Comparison of ENCODE assay signal across 1 cellular context in the genomic region with DNA sequence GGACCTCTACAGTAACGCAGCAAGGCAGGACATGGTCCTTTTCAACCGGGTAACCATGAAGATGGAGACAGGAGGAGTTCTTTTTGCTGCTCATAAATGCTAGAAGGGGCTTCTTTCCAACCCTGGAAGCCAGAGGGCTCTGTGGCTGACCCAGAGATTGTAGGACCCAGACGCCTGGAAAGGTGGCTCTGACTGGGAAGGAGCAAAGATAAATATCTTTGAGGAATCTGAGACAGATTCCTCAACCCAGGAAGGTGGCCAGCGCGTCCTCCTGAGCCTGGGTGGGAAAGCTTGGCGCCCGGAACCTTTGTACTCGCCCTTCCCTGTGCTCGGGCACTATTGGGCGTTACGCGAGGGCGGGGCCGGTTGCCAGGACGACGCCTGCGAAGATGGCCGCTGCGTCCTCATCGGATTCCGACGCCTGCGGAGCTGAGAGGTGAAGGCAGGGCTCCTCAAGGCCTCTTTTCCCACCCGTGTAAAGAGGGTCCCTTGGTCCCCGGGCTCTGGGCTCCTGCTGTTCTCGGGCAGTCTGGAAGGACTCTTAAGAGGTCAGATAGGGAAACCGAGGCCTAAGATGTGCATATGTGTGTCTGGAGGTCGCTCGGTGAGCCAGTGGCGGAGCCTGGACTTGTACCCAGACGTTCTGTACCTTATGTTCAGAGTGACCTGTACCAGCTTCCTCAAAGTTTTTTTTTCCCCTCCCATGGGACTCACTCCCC.
TF ChIP-seq lines count a peak whose summit lies in the region.

A gene (plus strand): TSS at position 365 of the 719 bp plus-strand sequence. CDS start 25 bp downstream, at position 390.

TF ChIP-seq in HepG2, 621 proteins besides CTCF, POLR2A, EP300 and RAD21 (continued from another document and continues in another):
- TF ChIP-seq KLF9 (CRISPR knock-in tag; IDR thresholded peaks at IDR 0.05; ENCODE audit: low read depth) (no peak), SRY (CRISPR knock-in tag; IDR thresholded peaks at IDR 0.05) (peak; percentile 67; the same call in 1 of the 2 replicates), ZMYM2 (CRISPR knock-in tag; IDR thresholded peaks at IDR 0.05) (0 out of 2 replicates have a peak, but pooled peaks have one; percentile 36), NFYB (CRISPR knock-in tag; IDR thresholded peaks at IDR 0.05) (no peak; the same call in 1 of the 2 replicates), WIZ (CRISPR knock-in tag; IDR thresholded peaks at IDR 0.05) (no peak), ZNF138 (CRISPR knock-in tag; IDR thresholded peaks at IDR 0.05; ENCODE audit: low read depth) (peak; percentile 72; the same call in 1 of the 2 replicates), ZNF839 (CRISPR knock-in tag; IDR thresholded peaks at IDR 0.05; ENCODE audit: borderline replicate concordance) (no peak), KAT8 (CRISPR knock-in tag; IDR thresholded peaks at IDR 0.05) (peak; percentile 93), ZNF317 (CRISPR knock-in tag; IDR thresholded peaks at IDR 0.05) (peak; percentile 60; the same call in 1 of the 2 replicates), ZNF160 (CRISPR knock-in tag; IDR thresholded peaks at IDR 0.05) (0 out of 2 replicates have a peak, but pooled peaks have one; percentile 59), TBL1XR1 (IDR thresholded peaks at IDR 0.05; ENCODE audit: borderline replicate concordance, low read length, partially characterized antibody) (peak; percentile 20), SKI (IDR thresholded peaks at IDR 0.05; ENCODE audit: partially characterized antibody) (no peak), ZNF224 (CRISPR knock-in tag; IDR thresholded peaks at IDR 0.05) (no peak; the same call in 1 of the 2 replicates), FOXA1 (IDR thresholded peaks at IDR 0.05) (no peak), FOXA1 (CRISPR knock-in tag; IDR thresholded peaks at IDR 0.05) (peak; percentile 38), REPIN1 (CRISPR knock-in tag; IDR thresholded peaks at IDR 0.05; ENCODE audit: borderline replicate concordance, low read depth) (peak; percentile 57; the same call in 1 of the 2 replicates), ZNF547 (CRISPR knock-in tag; IDR thresholded peaks at IDR 0.05) (no peak), SPEN (CRISPR knock-in tag; IDR thresholded peaks at IDR 0.05; ENCODE audit: low read depth) (peak; percentile 88), DNMT3B (CRISPR knock-in tag; conservative IDR thresholded peaks at IDR 0.05) (0 out of 2 replicates have a peak, but pooled peaks have one; percentile 75), HDAC1 (CRISPR knock-in tag; IDR thresholded peaks at IDR 0.05) (peak; percentile 93), HCFC1 (IDR thresholded peaks at IDR 0.05; ENCODE audit: low read depth, low read length) (peak; percentile 71), MAZ (IDR thresholded peaks at IDR 0.05; ENCODE audit: borderline replicate concordance, low read depth, low read length) (0 out of 2 replicates have a peak, but pooled peaks have one; percentile 54), MAZ (CRISPR knock-in tag; IDR thresholded peaks at IDR 0.05; ENCODE audit: low read depth) (peak; percentile 85)
- TF ChIP-seq, protein P1, sequence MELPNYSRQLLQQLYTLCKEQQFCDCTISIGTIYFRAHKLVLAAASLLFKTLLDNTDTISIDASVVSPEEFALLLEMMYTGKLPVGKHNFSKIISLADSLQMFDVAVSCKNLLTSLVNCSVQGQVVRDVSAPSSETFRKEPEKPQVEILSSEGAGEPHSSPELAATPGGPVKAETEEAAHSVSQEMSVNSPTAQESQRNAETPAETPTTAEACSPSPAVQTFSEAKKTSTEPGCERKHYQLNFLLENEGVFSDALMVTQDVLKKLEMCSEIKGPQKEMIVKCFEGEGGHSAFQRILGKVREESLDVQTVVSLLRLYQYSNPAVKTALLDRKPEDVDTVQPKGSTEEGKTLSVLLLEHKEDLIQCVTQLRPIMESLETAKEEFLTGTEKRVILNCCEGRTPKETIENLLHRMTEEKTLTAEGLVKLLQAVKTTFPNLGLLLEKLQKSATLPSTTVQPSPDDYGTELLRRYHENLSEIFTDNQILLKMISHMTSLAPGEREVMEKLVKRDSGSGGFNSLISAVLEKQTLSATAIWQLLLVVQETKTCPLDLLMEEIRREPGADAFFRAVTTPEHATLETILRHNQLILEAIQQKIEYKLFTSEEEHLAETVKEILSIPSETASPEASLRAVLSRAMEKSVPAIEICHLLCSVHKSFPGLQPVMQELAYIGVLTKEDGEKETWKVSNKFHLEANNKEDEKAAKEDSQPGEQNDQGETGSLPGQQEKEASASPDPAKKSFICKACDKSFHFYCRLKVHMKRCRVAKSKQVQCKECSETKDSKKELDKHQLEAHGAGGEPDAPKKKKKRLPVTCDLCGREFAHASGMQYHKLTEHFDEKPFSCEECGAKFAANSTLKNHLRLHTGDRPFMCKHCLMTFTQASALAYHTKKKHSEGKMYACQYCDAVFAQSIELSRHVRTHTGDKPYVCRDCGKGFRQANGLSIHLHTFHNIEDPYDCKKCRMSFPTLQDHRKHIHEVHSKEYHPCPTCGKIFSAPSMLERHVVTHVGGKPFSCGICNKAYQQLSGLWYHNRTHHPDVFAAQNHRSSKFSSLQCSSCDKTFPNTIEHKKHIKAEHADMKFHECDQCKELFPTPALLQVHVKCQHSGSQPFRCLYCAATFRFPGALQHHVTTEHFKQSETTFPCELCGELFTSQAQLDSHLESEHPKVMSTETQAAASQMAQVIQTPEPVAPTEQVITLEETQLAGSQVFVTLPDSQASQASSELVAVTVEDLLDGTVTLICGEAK (IDR thresholded peaks at IDR 0.05) = peak; percentile 32; the same call in 1 of the 2 replicates
- TF ChIP-seq, protein P1 (CRISPR knock-in tag; IDR thresholded peaks at IDR 0.05) = peak; percentile 72; the same call in 1 of the 2 replicates
- TF ChIP-seq, protein P2, sequence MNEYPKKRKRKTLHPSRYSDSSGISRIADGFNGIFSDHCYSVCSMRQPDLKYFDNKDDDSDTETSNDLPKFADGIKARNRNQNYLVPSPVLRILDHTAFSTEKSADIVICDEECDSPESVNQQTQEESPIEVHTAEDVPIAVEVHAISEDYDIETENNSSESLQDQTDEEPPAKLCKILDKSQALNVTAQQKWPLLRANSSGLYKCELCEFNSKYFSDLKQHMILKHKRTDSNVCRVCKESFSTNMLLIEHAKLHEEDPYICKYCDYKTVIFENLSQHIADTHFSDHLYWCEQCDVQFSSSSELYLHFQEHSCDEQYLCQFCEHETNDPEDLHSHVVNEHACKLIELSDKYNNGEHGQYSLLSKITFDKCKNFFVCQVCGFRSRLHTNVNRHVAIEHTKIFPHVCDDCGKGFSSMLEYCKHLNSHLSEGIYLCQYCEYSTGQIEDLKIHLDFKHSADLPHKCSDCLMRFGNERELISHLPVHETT (CRISPR knock-in tag; conservative IDR thresholded peaks at IDR 0.05) = peak; percentile 61; the same call in 1 of the 2 replicates
- TF ChIP-seq, protein P3, sequence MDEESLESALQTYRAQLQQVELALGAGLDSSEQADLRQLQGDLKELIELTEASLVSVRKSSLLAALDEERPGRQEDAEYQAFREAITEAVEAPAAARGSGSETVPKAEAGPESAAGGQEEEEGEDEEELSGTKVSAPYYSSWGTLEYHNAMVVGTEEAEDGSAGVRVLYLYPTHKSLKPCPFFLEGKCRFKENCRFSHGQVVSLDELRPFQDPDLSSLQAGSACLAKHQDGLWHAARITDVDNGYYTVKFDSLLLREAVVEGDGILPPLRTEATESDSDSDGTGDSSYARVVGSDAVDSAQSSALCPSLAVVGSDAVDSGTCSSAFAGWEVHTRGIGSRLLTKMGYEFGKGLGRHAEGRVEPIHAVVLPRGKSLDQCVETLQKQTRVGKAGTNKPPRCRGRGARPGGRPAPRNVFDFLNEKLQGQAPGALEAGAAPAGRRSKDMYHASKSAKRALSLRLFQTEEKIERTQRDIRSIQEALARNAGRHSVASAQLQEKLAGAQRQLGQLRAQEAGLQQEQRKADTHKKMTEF (CRISPR knock-in tag; IDR thresholded peaks at IDR 0.05) = peak; percentile 72; the same call in 1 of the 2 replicates
- TF ChIP-seq, protein P4, sequence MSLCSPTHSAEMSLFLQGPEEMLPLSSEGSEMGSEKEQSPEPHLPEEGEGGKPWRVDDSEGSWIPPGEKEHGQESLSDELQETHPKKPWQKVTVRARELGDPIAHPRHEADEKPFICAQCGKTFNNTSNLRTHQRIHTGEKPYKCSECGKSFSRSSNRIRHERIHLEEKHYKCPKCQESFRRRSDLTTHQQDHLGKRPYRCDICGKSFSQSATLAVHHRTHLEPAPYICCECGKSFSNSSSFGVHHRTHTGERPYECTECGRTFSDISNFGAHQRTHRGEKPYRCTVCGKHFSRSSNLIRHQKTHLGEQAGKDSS (CRISPR knock-in tag; IDR thresholded peaks at IDR 0.05; ENCODE audit: borderline replicate concordance, low read depth) = peak; percentile 49; the same call in 1 of the 2 replicates
- TF ChIP-seq, protein P5, sequence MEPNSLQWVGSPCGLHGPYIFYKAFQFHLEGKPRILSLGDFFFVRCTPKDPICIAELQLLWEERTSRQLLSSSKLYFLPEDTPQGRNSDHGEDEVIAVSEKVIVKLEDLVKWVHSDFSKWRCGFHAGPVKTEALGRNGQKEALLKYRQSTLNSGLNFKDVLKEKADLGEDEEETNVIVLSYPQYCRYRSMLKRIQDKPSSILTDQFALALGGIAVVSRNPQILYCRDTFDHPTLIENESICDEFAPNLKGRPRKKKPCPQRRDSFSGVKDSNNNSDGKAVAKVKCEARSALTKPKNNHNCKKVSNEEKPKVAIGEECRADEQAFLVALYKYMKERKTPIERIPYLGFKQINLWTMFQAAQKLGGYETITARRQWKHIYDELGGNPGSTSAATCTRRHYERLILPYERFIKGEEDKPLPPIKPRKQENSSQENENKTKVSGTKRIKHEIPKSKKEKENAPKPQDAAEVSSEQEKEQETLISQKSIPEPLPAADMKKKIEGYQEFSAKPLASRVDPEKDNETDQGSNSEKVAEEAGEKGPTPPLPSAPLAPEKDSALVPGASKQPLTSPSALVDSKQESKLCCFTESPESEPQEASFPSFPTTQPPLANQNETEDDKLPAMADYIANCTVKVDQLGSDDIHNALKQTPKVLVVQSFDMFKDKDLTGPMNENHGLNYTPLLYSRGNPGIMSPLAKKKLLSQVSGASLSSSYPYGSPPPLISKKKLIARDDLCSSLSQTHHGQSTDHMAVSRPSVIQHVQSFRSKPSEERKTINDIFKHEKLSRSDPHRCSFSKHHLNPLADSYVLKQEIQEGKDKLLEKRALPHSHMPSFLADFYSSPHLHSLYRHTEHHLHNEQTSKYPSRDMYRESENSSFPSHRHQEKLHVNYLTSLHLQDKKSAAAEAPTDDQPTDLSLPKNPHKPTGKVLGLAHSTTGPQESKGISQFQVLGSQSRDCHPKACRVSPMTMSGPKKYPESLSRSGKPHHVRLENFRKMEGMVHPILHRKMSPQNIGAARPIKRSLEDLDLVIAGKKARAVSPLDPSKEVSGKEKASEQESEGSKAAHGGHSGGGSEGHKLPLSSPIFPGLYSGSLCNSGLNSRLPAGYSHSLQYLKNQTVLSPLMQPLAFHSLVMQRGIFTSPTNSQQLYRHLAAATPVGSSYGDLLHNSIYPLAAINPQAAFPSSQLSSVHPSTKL (CRISPR knock-in tag; IDR thresholded peaks at IDR 0.05) = peak; percentile 57; the same call in 1 of the 2 replicates
- TF ChIP-seq, protein P6, sequence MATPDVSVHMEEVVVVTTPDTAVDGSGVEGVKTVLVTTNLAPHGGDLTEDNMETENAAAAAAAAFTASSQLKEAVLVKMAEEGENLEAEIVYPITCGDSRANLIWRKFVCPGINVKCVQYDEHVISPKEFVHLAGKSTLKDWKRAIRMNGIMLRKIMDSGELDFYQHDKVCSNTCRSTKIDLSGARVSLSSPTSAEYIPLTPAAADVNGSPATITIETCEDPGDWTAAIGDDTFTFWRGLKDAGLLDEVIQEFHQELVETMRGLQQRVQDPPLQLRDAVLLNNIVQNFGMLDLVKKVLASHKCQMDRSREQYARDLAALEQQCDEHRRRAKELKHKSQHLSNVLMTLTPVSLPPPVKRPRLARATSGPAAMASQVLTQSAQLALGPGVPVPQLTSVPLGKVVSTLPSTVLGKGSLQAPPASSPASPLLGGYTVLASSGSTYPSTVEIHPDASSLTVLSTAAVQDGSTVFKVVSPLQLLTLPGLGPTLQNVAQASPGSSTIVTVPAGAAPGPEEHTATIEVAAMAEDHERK (CRISPR knock-in tag; IDR thresholded peaks at IDR 0.05; ENCODE audit: low read depth) = no peak
- TF ChIP-seq, protein P7, sequence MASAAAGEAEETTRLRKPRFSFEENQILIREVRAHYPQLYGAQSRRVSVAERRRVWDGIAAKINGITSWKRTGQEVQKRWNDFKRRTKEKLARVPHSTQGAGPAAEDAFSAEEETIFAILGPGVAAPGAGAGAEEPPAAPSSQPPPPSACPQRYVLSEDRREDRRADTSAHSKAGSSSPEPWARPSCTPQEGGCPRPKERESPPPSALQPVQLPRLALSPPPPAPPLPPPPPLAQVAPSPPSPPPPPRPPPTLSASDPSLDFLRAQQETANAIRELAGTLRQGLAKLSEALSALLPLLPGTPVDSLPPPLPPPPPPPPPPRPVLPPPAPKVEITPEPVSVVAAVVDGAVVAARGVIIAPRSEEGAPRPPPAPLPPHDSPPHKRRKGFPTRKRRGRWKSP (CRISPR knock-in tag; IDR thresholded peaks at IDR 0.05) = no peak; the same call in 1 of the 2 replicates
